Comparison of ENCODE assay signal across 1 cellular context in the genomic region with DNA sequence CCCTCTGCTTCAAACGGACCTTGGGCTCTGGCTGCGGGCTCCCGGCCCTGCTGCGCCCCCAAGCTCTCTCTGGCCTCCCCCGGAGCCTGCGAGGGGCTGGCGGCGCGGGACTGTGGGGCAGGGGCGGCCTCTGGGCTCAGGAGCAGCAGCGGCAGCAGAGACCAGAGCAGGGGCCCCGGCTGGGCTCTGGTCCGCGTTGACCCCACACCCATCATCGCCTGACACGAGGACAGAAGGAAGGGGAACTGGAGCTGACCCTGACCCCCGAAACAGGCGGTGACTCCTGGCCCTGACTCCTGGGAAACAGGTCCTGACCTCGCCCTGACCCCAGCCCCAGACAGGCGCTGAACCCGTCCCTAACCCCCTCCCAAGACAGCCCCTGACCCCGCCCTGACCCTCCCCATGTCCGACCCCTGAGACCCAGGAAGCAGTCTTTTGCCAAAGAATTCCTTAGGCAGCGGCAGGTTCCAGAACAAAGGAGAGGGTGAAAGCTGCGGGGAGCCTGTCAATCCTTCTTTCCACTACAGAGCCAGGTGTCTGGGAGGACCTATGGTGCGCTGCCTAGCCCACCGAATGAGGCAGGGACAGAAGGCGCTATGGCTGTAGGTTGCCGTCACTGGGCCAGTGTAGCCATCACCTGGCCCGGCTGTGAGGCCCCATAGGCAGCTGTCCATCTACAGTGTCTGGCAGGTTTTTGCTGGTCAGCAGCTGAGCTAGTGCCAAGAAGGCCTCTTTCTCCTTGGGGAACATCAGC.
TF ChIP-seq lines count a peak whose summit lies in the region.

No MANE protein-coding gene starts in this region.

TF ChIP-seq in HepG2, 621 proteins besides CTCF, POLR2A, EP300 and RAD21 (continued from another document and continues in another):
- TF ChIP-seq, protein P1, sequence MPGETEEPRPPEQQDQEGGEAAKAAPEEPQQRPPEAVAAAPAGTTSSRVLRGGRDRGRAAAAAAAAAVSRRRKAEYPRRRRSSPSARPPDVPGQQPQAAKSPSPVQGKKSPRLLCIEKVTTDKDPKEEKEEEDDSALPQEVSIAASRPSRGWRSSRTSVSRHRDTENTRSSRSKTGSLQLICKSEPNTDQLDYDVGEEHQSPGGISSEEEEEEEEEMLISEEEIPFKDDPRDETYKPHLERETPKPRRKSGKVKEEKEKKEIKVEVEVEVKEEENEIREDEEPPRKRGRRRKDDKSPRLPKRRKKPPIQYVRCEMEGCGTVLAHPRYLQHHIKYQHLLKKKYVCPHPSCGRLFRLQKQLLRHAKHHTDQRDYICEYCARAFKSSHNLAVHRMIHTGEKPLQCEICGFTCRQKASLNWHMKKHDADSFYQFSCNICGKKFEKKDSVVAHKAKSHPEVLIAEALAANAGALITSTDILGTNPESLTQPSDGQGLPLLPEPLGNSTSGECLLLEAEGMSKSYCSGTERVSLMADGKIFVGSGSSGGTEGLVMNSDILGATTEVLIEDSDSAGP (CRISPR knock-in tag; IDR thresholded peaks at IDR 0.05; ENCODE audit: borderline replicate concordance): 0 out of 2 replicates have a peak, but pooled peaks have one; percentile 10
- TF ChIP-seq, protein P2, sequence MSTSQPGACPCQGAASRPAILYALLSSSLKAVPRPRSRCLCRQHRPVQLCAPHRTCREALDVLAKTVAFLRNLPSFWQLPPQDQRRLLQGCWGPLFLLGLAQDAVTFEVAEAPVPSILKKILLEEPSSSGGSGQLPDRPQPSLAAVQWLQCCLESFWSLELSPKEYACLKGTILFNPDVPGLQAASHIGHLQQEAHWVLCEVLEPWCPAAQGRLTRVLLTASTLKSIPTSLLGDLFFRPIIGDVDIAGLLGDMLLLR (CRISPR knock-in tag; IDR thresholded peaks at IDR 0.05): no peak
- TF ChIP-seq ZNF331 (CRISPR knock-in tag; IDR thresholded peaks at IDR 0.05) (no peak), ZNF724P (CRISPR knock-in tag; IDR thresholded peaks at IDR 0.05; ENCODE audit: borderline replicate concordance) (0 out of 2 replicates have a peak, but pooled peaks have one; percentile 36), NRL (CRISPR knock-in tag; IDR thresholded peaks at IDR 0.05; ENCODE audit: borderline replicate concordance) (no peak), SNAPC2 (CRISPR knock-in tag; IDR thresholded peaks at IDR 0.05) (no peak), MTA1 (CRISPR knock-in tag; IDR thresholded peaks at IDR 0.05; ENCODE audit: borderline replicate concordance) (no peak), POGZ (CRISPR knock-in tag; IDR thresholded peaks at IDR 0.05) (no peak), RBAK (CRISPR knock-in tag; IDR thresholded peaks at IDR 0.05) (no peak), SP2 (CRISPR knock-in tag; IDR thresholded peaks at IDR 0.05) (no peak), JDP2 (CRISPR knock-in tag; IDR thresholded peaks at IDR 0.05; ENCODE audit: borderline replicate concordance) (no peak), CHCHD3 (CRISPR knock-in tag; IDR thresholded peaks at IDR 0.05) (no peak), ZNF773 (CRISPR knock-in tag; IDR thresholded peaks at IDR 0.05; ENCODE audit: borderline replicate concordance) (no peak), ZNF143 (CRISPR knock-in tag; IDR thresholded peaks at IDR 0.05) (no peak), CREM (IDR thresholded peaks at IDR 0.05) (no peak), CREM (CRISPR knock-in tag; IDR thresholded peaks at IDR 0.05) (no peak), SOX13 (IDR thresholded peaks at IDR 0.05) (no peak), SOX13 (CRISPR knock-in tag; conservative IDR thresholded peaks at IDR 0.05 in 1 of 2, IDR thresholded peaks at IDR 0.05 in 1 of 2) (no peak), CBX1 (IDR thresholded peaks at IDR 0.05; ENCODE audit: low read depth) (peak; percentile 3), NR2C2 (CRISPR knock-in tag; IDR thresholded peaks at IDR 0.05; ENCODE audit: borderline replicate concordance) (peak; percentile 58), ATAD3A (CRISPR knock-in tag; IDR thresholded peaks at IDR 0.05) (no peak), RARA (CRISPR knock-in tag; IDR thresholded peaks at IDR 0.05) (peak; percentile 57; the same call in 1 of the 2 replicates), PCBP1 (IDR thresholded peaks at IDR 0.05; ENCODE audit: borderline replicate concordance, low read depth, low read length) (no peak), SOX6 (IDR thresholded peaks at IDR 0.05) (no peak), SOX6 (CRISPR knock-in tag; IDR thresholded peaks at IDR 0.05) (peak; percentile 17; the same call in 1 of the 2 replicates), ZNF768 (CRISPR knock-in tag; IDR thresholded peaks at IDR 0.05) (no peak), ZFY (CRISPR knock-in tag; IDR thresholded peaks at IDR 0.05) (no peak), ZFP36L2 (CRISPR knock-in tag; IDR thresholded peaks at IDR 0.05) (no peak), NFYC (CRISPR knock-in tag; IDR thresholded peaks at IDR 0.05) (no peak), ZNF766 (CRISPR knock-in tag; IDR thresholded peaks at IDR 0.05; ENCODE audit: borderline replicate concordance) (no peak), GFI1 (CRISPR knock-in tag; IDR thresholded peaks at IDR 0.05; ENCODE audit: borderline replicate concordance) (no peak)
- TF ChIP-seq, protein P3, sequence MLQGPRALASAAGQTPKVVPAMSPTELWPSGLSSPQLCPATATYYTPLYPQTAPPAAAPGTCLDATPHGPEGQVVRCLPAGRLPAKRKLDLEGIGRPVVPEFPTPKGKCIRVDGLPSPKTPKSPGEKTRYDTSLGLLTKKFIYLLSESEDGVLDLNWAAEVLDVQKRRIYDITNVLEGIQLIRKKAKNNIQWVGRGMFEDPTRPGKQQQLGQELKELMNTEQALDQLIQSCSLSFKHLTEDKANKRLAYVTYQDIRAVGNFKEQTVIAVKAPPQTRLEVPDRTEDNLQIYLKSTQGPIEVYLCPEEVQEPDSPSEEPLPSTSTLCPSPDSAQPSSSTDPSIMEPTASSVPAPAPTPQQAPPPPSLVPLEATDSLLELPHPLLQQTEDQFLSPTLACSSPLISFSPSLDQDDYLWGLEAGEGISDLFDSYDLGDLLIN (CRISPR knock-in tag; IDR thresholded peaks at IDR 0.05; ENCODE audit: borderline replicate concordance): no peak
- TF ChIP-seq, protein P4, sequence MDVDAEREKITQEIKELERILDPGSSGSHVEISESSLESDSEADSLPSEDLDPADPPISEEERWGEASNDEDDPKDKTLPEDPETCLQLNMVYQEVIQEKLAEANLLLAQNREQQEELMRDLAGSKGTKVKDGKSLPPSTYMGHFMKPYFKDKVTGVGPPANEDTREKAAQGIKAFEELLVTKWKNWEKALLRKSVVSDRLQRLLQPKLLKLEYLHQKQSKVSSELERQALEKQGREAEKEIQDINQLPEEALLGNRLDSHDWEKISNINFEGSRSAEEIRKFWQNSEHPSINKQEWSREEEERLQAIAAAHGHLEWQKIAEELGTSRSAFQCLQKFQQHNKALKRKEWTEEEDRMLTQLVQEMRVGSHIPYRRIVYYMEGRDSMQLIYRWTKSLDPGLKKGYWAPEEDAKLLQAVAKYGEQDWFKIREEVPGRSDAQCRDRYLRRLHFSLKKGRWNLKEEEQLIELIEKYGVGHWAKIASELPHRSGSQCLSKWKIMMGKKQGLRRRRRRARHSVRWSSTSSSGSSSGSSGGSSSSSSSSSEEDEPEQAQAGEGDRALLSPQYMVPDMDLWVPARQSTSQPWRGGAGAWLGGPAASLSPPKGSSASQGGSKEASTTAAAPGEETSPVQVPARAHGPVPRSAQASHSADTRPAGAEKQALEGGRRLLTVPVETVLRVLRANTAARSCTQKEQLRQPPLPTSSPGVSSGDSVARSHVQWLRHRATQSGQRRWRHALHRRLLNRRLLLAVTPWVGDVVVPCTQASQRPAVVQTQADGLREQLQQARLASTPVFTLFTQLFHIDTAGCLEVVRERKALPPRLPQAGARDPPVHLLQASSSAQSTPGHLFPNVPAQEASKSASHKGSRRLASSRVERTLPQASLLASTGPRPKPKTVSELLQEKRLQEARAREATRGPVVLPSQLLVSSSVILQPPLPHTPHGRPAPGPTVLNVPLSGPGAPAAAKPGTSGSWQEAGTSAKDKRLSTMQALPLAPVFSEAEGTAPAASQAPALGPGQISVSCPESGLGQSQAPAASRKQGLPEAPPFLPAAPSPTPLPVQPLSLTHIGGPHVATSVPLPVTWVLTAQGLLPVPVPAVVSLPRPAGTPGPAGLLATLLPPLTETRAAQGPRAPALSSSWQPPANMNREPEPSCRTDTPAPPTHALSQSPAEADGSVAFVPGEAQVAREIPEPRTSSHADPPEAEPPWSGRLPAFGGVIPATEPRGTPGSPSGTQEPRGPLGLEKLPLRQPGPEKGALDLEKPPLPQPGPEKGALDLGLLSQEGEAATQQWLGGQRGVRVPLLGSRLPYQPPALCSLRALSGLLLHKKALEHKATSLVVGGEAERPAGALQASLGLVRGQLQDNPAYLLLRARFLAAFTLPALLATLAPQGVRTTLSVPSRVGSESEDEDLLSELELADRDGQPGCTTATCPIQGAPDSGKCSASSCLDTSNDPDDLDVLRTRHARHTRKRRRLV (CRISPR knock-in tag; IDR thresholded peaks at IDR 0.05): no peak
- TF ChIP-seq, protein P5, sequence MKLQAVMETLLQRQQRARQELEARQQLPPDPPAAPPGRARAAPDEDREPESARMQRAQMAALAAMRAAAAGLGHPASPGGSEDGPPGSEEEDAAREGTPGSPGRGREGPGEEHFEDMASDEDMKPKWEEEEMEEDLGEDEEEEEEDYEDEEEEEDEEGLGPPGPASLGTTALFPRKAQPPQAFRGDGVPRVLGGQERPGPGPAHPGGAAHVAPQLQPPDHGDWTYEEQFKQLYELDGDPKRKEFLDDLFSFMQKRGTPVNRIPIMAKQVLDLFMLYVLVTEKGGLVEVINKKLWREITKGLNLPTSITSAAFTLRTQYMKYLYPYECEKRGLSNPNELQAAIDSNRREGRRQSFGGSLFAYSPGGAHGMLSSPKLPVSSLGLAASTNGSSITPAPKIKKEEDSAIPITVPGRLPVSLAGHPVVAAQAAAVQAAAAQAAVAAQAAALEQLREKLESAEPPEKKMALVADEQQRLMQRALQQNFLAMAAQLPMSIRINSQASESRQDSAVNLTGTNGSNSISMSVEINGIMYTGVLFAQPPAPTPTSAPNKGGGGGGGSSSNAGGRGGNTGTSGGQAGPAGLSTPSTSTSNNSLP (IDR thresholded peaks at IDR 0.05; ENCODE audit: low read depth, low read length): no peak
- TF ChIP-seq, protein P6, sequence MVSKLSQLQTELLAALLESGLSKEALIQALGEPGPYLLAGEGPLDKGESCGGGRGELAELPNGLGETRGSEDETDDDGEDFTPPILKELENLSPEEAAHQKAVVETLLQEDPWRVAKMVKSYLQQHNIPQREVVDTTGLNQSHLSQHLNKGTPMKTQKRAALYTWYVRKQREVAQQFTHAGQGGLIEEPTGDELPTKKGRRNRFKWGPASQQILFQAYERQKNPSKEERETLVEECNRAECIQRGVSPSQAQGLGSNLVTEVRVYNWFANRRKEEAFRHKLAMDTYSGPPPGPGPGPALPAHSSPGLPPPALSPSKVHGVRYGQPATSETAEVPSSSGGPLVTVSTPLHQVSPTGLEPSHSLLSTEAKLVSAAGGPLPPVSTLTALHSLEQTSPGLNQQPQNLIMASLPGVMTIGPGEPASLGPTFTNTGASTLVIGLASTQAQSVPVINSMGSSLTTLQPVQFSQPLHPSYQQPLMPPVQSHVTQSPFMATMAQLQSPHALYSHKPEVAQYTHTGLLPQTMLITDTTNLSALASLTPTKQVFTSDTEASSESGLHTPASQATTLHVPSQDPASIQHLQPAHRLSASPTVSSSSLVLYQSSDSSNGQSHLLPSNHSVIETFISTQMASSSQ (IDR thresholded peaks at IDR 0.05; ENCODE audit: low read depth): no peak
- TF ChIP-seq, protein P6 (CRISPR knock-in tag; IDR thresholded peaks at IDR 0.05; ENCODE audit: borderline replicate concordance): 0 out of 2 replicates have a peak, but pooled peaks have one; percentile 18
- TF ChIP-seq, protein P7, sequence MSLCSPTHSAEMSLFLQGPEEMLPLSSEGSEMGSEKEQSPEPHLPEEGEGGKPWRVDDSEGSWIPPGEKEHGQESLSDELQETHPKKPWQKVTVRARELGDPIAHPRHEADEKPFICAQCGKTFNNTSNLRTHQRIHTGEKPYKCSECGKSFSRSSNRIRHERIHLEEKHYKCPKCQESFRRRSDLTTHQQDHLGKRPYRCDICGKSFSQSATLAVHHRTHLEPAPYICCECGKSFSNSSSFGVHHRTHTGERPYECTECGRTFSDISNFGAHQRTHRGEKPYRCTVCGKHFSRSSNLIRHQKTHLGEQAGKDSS (CRISPR knock-in tag; IDR thresholded peaks at IDR 0.05; ENCODE audit: borderline replicate concordance, low read depth): no peak
- TF ChIP-seq, protein P8, sequence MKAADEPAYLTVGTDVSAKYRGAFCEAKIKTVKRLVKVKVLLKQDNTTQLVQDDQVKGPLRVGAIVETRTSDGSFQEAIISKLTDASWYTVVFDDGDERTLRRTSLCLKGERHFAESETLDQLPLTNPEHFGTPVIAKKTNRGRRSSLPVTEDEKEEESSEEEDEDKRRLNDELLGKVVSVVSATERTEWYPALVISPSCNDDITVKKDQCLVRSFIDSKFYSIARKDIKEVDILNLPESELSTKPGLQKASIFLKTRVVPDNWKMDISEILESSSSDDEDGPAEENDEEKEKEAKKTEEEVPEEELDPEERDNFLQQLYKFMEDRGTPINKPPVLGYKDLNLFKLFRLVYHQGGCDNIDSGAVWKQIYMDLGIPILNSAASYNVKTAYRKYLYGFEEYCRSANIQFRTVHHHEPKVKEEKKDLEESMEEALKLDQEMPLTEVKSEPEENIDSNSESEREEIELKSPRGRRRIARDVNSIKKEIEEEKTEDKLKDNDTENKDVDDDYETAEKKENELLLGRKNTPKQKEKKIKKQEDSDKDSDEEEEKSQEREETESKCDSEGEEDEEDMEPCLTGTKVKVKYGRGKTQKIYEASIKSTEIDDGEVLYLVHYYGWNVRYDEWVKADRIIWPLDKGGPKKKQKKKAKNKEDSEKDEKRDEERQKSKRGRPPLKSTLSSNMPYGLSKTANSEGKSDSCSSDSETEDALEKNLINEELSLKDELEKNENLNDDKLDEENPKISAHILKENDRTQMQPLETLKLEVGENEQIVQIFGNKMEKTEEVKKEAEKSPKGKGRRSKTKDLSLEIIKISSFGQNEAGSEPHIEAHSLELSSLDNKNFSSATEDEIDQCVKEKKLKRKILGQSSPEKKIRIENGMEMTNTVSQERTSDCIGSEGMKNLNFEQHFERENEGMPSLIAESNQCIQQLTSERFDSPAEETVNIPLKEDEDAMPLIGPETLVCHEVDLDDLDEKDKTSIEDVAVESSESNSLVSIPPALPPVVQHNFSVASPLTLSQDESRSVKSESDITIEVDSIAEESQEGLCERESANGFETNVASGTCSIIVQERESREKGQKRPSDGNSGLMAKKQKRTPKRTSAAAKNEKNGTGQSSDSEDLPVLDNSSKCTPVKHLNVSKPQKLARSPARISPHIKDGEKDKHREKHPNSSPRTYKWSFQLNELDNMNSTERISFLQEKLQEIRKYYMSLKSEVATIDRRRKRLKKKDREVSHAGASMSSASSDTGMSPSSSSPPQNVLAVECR (CRISPR knock-in tag; IDR thresholded peaks at IDR 0.05; ENCODE audit: borderline replicate concordance): no peak
